8 cellular contexts compared by ENCODE assay signal in genomic region chr15:40806672-40807027, GRCh38. TPM values are rescaled to one million over a fixed set of nuclear protein-coding genes. Genes with fewer than 3 reads are reported as not detected.
A peak's percentile ranks its signal among the peaks of the same experiment; 100 is the strongest.
DNase-seq lines count a peak whose midpoint lies in the region; ATAC-seq, FAIRE-seq and TF ChIP-seq lines count a peak whose summit lies in the region.

No MANE protein-coding gene starts in this region.

- no peak for ATAC-seq in activated naive CD4-positive, alpha-beta T cell treated with anti-CD3 and anti-CD28 coated beads, Interleukin-2, amount 50 U/mL, for 72 hours
- no peak for ATAC-seq in esophagus mucosa
- ATAC-seq in GM18867 (IDR thresholded peaks at IDR 0.05; ENCODE audit: unreplicated experiment), result no peak

- H3K27me3 ChIP-seq in testis, result no peaks in the 10 kb centered on the region

- no peaks in the 10 kb centered on the region for H3K27me3 Mint-ChIP-seq in T-helper 2 cell treated with Interferon-gamma antibody and Interleukin-4, amounts not matched to agents 5 μg/mL and 100 μg/mL, for 36 hours (ENCODE audit: low read depth)

- 2 to 5% methylated on average over 2 of the region's 2 CpGs for WGBS in testis, 2 donors

- peak overlapping the region; percentile 92 to 98 for H3K4me3 ChIP-seq in kidney (ENCODE audit: low read length in 2 of 2)
- H3K4me3 ChIP-seq in testis, result peak overlapping the region; percentile 84 to 100

- peak overlapping the region; percentile 93 to 94 for H3K27ac ChIP-seq in kidney (ENCODE audit: low read depth in 2 of 2, low read length in 2 of 2)
- peak overlapping the region; percentile 87 to 97 for H3K27ac ChIP-seq in testis

- H3K36me3 Mint-ChIP-seq in T-helper 2 cell treated with Interferon-gamma antibody and Interleukin-4, amounts not matched to agents 5 μg/mL and 100 μg/mL, for 36 hours (ENCODE audit: low read depth), result peaks cover 23% of the 10 kb centered on the region
- peaks cover 5 to 11% of the 10 kb centered on the region in 2 donors for H3K36me3 Mint-ChIP-seq in activated naive CD4-positive, alpha-beta T cell treated with anti-CD3 and anti-CD28 coated beads, Interleukin-2, amount 50 U/mL, for 72 hours

- no peak for DNase-seq in T-helper 2 cell treated with Interferon-gamma antibody and Interleukin-4, amounts not matched to agents 5 μg/mL and 100 μg/mL, for 36 hours (ENCODE audit: low spot score)
- DNase-seq in T-helper 2 cell (no peak), kidney (no peak), testis (no peak), SW480 (ENCODE audit: low spot score) (no peak)
- no peak for DNase-seq in activated naive CD4-positive, alpha-beta T cell treated with anti-CD3 and anti-CD28 coated beads, Interleukin-2, amount 50 U/mL, for 72 hours (ENCODE audit: low spot score in 2 of 2)

- H3K4me3 Mint-ChIP-seq in T-helper 2 cell treated with Interferon-gamma antibody and Interleukin-4, amounts not matched to agents 5 μg/mL and 100 μg/mL, for 36 hours, result peak overlapping the region; percentile 98

- H3K9me3 ChIP-seq in kidney (ENCODE audit: control insufficient read depth in 1 of 2, low read length in 2 of 2) (no peaks in the 10 kb centered on the region), testis (no peaks in the 10 kb centered on the region)

- intact Hi-C loops in kidney (cut with DNase I) (no loop called here), testis (cut with DNase I; ENCODE audit: low total_unique reads) (no loop called here)

- peak overlapping the region; percentile 99 for H3K27ac Mint-ChIP-seq in T-helper 2 cell treated with Interferon-gamma antibody and Interleukin-4, amounts not matched to agents 5 μg/mL and 100 μg/mL, for 36 hours
- H3K27ac Mint-ChIP-seq in activated naive CD4-positive, alpha-beta T cell treated with anti-CD3 and anti-CD28 coated beads, Interleukin-2, amount 50 U/mL, for 72 hours, result peak overlapping the region; percentile 92 to 99

- no peak for FAIRE-seq in kidney (lab: Jason Lieb, UNC)

- H3K9me3 Mint-ChIP-seq in T-helper 2 cell treated with Interferon-gamma antibody and Interleukin-4, amounts not matched to agents 5 μg/mL and 100 μg/mL, for 36 hours, result no peaks in the 10 kb centered on the region
- H3K9me3 Mint-ChIP-seq in activated naive CD4-positive, alpha-beta T cell treated with anti-CD3 and anti-CD28 coated beads, Interleukin-2, amount 50 U/mL, for 72 hours, result no peaks in the 10 kb centered on the region

- H3K36me3 ChIP-seq in kidney (ENCODE audit: control insufficient read depth in 1 of 2, insufficient read depth in 2 of 2, low read length in 2 of 2), result peaks cover 0 to 5% of the 10 kb centered on the region in 2 donors
- no peaks in the 10 kb centered on the region for H3K36me3 ChIP-seq in testis (ENCODE audit: low read depth, missing control alignments)

- peaks cover 13% of the 10 kb centered on the region for H3K4me1 Mint-ChIP-seq in T-helper 2 cell treated with Interferon-gamma antibody and Interleukin-4, amounts not matched to agents 5 μg/mL and 100 μg/mL, for 36 hours (ENCODE audit: low read depth)

- H3K4me1 ChIP-seq in kidney (ENCODE audit: control insufficient read depth in 1 of 2, insufficient read depth in 1 of 2, low read depth in 1 of 2, low read length in 2 of 2) (peaks cover 9 to 15% of the 10 kb centered on the region in 2 donors), testis (peaks cover 9% of the 10 kb centered on the region)

- no peak for TF ChIP-seq POLR2A in testis (IDR thresholded peaks at IDR 0.05)

- no peak for TF ChIP-seq CTCF in kidney (IDR thresholded peaks at IDR 0.05; ENCODE audit: borderline replicate concordance, extremely low read depth, insufficient read depth)
- TF ChIP-seq CTCF in testis (IDR thresholded peaks at IDR 0.05), result no peak

- H3K9ac ChIP-seq in kidney (ENCODE audit: low read length in 2 of 2), result peak overlapping the region; percentile 94 to 98

RNA-seq across cellular contexts. Expression of gene ZFYVE19, which starts 0.2 kb away (rescaled TPM):
- 10 to 100 TPM; 24.6 to 26.6 TPM for total RNA-seq in activated naive CD4-positive, alpha-beta T cell treated with anti-CD3 and anti-CD28 coated beads, Interleukin-2, amount 50 U/mL, for 72 hours
- total RNA-seq in kidney (18.7 TPM), testis (10 to 100 TPM; 22.4 to 38.2 TPM), esophagus mucosa (18.4 TPM)
- polyA plus RNA-seq in kidney (ENCODE audit: insufficient read depth, low read depth, low replicate concordance) (37.5 TPM), testis (ENCODE audit: insufficient read depth, low read depth, low replicate concordance) (26.3 TPM)

RNA-seq across cellular contexts. Expression of gene DNAJC17, which starts 0.6 kb away (rescaled TPM):
- 10 to 100 TPM; 20.2 to 36.1 TPM for total RNA-seq in activated naive CD4-positive, alpha-beta T cell treated with anti-CD3 and anti-CD28 coated beads, Interleukin-2, amount 50 U/mL, for 72 hours
- total RNA-seq in kidney (41.6 TPM), testis (10 to 100 TPM; 11.1 to 21.6 TPM), esophagus mucosa (20.8 TPM)
- polyA plus RNA-seq in kidney (ENCODE audit: insufficient read depth, low read depth, low replicate concordance) (56.7 TPM), testis (ENCODE audit: insufficient read depth, low read depth, low replicate concordance) (22.6 TPM)

RNA-seq across cellular contexts. Expression of gene PPP1R14D, which starts 21.9 kb away (rescaled TPM):
- total RNA-seq in activated naive CD4-positive, alpha-beta T cell treated with anti-CD3 and anti-CD28 coated beads, Interleukin-2, amount 50 U/mL, for 72 hours, result not detected
- total RNA-seq in kidney, result not detected
- polyA plus RNA-seq in kidney (ENCODE audit: insufficient read depth, low read depth, low replicate concordance), result 4.0 TPM
- under 1 TPM; 0.43 to 0.55 TPM for total RNA-seq in testis
- not detected for polyA plus RNA-seq in testis (ENCODE audit: insufficient read depth, low read depth, low replicate concordance)
- total RNA-seq in esophagus mucosa, result not detected

RNA-seq across cellular contexts. Expression of gene C15orf62, which starts 36.9 kb away (rescaled TPM):
- total RNA-seq in activated naive CD4-positive, alpha-beta T cell treated with anti-CD3 and anti-CD28 coated beads, Interleukin-2, amount 50 U/mL, for 72 hours, result 1 to 10 TPM in 1 of 2 donors, under 1 TPM in 1; 0.52 to 2.0 TPM
- total RNA-seq in kidney (1.4 TPM), testis (under 1 TPM in 1 of 2 donors, not detected in 1; 0.24 TPM), esophagus mucosa (4.0 TPM)
- polyA plus RNA-seq in kidney (ENCODE audit: insufficient read depth, low read depth, low replicate concordance) (0.47 TPM), testis (ENCODE audit: insufficient read depth, low read depth, low replicate concordance) (not detected)

RNA-seq across cellular contexts. Expression of gene SPINT1, which starts 37.2 kb away (rescaled TPM):
- 1 to 10 TPM; 6.9 to 10.0 TPM for total RNA-seq in activated naive CD4-positive, alpha-beta T cell treated with anti-CD3 and anti-CD28 coated beads, Interleukin-2, amount 50 U/mL, for 72 hours
- total RNA-seq in kidney (114 TPM), testis (10 to 100 TPM in 1 of 2 donors, 1 to 10 TPM in 1; 9.5 to 10.5 TPM), esophagus mucosa (127 TPM)
- polyA plus RNA-seq in kidney (ENCODE audit: insufficient read depth, low read depth, low replicate concordance) (112 TPM), testis (ENCODE audit: insufficient read depth, low read depth, low replicate concordance) (7.2 TPM)
